9 cellular contexts compared by ENCODE assay signal in the genomic region with DNA sequence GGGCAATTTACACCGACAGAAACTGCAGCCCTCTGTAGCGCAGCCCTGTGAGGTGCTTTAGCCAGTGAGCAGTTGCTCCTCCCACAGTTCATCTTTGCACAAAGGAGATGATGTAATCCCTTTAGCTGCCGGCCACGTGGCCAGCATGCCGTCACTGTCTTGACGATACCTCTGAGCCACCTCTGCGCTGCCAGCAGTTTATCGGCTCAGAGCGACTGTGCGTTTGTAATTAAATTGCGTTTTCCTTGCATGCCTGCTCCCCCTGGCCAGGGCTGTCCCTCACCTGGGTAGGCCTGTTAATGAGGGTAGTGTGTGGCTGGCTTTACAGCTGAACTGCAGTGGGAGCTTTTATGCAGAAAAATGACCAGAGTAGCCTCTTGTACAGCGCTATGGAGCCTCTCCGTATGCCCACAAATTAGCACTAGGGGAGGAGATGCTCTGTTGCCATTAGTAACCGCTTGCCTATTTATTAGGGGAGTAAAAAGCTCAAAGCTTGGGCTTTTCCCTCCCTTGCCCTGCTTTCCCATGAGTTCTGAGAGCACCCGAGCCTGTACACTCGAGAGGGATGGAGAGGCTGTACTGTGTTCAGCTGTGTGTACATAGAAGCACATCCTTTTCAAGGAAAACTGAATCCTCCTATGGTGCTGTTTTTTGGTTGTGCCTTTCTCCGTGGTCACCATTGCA.
DNase-seq lines count a peak whose midpoint lies in the region; ATAC-seq, FAIRE-seq and TF ChIP-seq lines count a peak whose summit lies in the region.
"Had no signal": no experiment of that assay in that cellular context is flagged by ENCODE, and none has a peak within 500 bp of the region (broad histone marks: within the 10 kb centered on the region; RNA-seq: fewer than 3 reads in every experiment).

No MANE protein-coding gene starts in this region.

- in situ Hi-C loops in KBM-7 (cut with MboI; ENCODE audit: low pct_unique_long_range_greater_than_20kb, low sequenced_read_pairs): loop anchor here (25.0 kb wide), 1 partner anchor 263 kb away; no protein-coding TSS in a partner anchor

- H3K4me3 Mint-ChIP-seq in GM23338: no peak overlapping the region
- H3K4me3 Mint-ChIP-seq in memory B cell: peak overlapping the region; percentile 34

- peaks cover 98% of the 10 kb centered on the region for H3K79me2 ChIP-seq in GM23338 (replicated peaks; ENCODE audit: insufficient read depth)

- peaks cover 18% of the 10 kb centered on the region; the same call in 2 of the 3 replicates for H3K36me3 Mint-ChIP-seq in GM23338 (ENCODE audit: low read depth)
- peaks cover 6% of the 10 kb centered on the region for H3K36me3 Mint-ChIP-seq in memory B cell

- H3K27ac ChIP-seq in GM23338 (ENCODE audit: low read depth) (no peak overlapping the region), colonic mucosa (no peak overlapping the region), uterus (peak overlapping the region; percentile 65 to 79)
- H3K27ac ChIP-seq: parathyroid adenoma had no signal

- H3K9me3 ChIP-seq in colonic mucosa (no peaks in the 10 kb centered on the region), uterus (no peaks in the 10 kb centered on the region)

- no peak overlapping the region for H3K4me2 ChIP-seq in GM23338

- H3K27me3 Mint-ChIP-seq in GM23338 (ENCODE audit: insufficient read depth, low read depth, poor library complexity) (peaks cover 13% of the 10 kb centered on the region), memory B cell (no peaks in the 10 kb centered on the region)

- no peak overlapping the region for H3K4me3 ChIP-seq in GM23338
- H3K4me3 ChIP-seq in colonic mucosa: no peak overlapping the region
- H3K4me3 ChIP-seq in uterus: peak overlapping the region in 1 of 2 donors; percentile 12

- peaks cover 51% of the 10 kb centered on the region for H3K4me1 ChIP-seq in GM23338 (ENCODE audit: insufficient read depth)
- peaks cover 10% of the 10 kb centered on the region for H3K4me1 ChIP-seq in colonic mucosa
- peaks cover 0 to 4% of the 10 kb centered on the region in 2 donors for H3K4me1 ChIP-seq in uterus

- no peaks in the 10 kb centered on the region for H3F3A ChIP-seq in GM23338 (replicated peaks; ENCODE audit: low read depth)

- H3K9me2 ChIP-seq in GM23338 (ENCODE audit: insufficient read depth): peaks cover 7% of the 10 kb centered on the region; the same call in 1 of the 2 replicates

- H2AFZ ChIP-seq in GM23338: no peak overlapping the region
- H2AFZ ChIP-seq: parathyroid adenoma had no signal

- H3K9me3 Mint-ChIP-seq in GM23338 (0 out of 3 replicates have a peak, but pooled peaks cover 6% of the 10 kb centered on the region), memory B cell (no peaks in the 10 kb centered on the region)

- H3K9ac ChIP-seq in colonic mucosa (ENCODE audit: low read depth in 2 of 2, low read length in 2 of 2): no peak overlapping the region
- H3K9ac ChIP-seq: parathyroid adenoma had no signal

- peak overlapping the region; percentile 15; the same call in 1 of the 2 replicates for H3K27ac Mint-ChIP-seq in GM23338
- peak overlapping the region; percentile 89 for H3K27ac Mint-ChIP-seq in memory B cell

- intact Hi-C loops in colonic mucosa (cut with DNase I) (no loop called here), uterus (cut with DNase I; ENCODE audit: low total_unique reads) (no loop called here)

- TF ChIP-seq CTCF in GM23338 (conservative IDR thresholded peaks at IDR 0.05; ENCODE audit: low read depth in 2 of 2) (no peak), colonic mucosa (IDR thresholded peaks at IDR 0.05) (no peak), uterus (IDR thresholded peaks at IDR 0.05) (no peak), D721Med (IDR thresholded peaks at IDR 0.05; ENCODE audit: insufficient read depth, missing control alignments) (no peak)

- no peaks in the 10 kb centered on the region for H3K36me3 ChIP-seq in GM23338 (ENCODE audit: insufficient read depth)
- H3K36me3 ChIP-seq in colonic mucosa: no peaks in the 10 kb centered on the region
- H3K36me3 ChIP-seq in uterus: no peaks in the 10 kb centered on the region

- no peaks in the 10 kb centered on the region for H3K27me3 ChIP-seq in GM23338 (ENCODE audit: insufficient read depth)
- H3K27me3 ChIP-seq in colonic mucosa: no peaks in the 10 kb centered on the region
- no peaks in the 10 kb centered on the region for H3K27me3 ChIP-seq in uterus

- DNase-seq in GM23338 (ENCODE audit: low spot score) (peak; percentile 86), NCI-H2196 treated with DMSO at 0.1 percent for 48 hours (lab: John Stamatoyannopoulos, UW; ENCODE audit: unreplicated experiment) (peak; percentile 83), colonic mucosa (peak; percentile 51), memory B cell (ENCODE audit: low spot score in 2 of 2) (no peak), uterus (peak; percentile 79 to 87), H54 (ENCODE audit: insufficient read length, low spot score) (no peak), D721Med (ENCODE audit: insufficient read length, low spot score) (no peak), KBM-7 (no peak)

- TF ChIP-seq POLR2A in uterus (IDR thresholded peaks at IDR 0.05) (peak; percentile 9 to 50), H54 (IDR thresholded peaks at IDR 0.05; ENCODE audit: low read depth, low read length) (no peak)

- peaks cover 61% of the 10 kb centered on the region for H3K4me1 Mint-ChIP-seq in GM23338
- peaks cover 55% of the 10 kb centered on the region for H3K4me1 Mint-ChIP-seq in memory B cell

- peaks cover 25% of the 10 kb centered on the region; the same call in 1 of the 2 replicates for H4K20me1 ChIP-seq in GM23338 (replicated peaks; ENCODE audit: insufficient read depth)

- no peak for FAIRE-seq in H54 (lab: Jason Lieb, UNC)
- no peak for FAIRE-seq in D721Med (lab: Jason Lieb, UNC)

- ATAC-seq in GM23338: peak; percentile 81
- ATAC-seq in memory B cell (ENCODE audit: low read depth): peak; percentile 71

TF ChIP-seq in GM23338, 12 proteins besides CTCF, POLR2A, EP300 and RAD21:
- TF ChIP-seq CREB1 (CRISPR knock-in tag; IDR thresholded peaks at IDR 0.05; ENCODE audit: low read depth) (peak; percentile 42; the same call in 1 of the 2 replicates), NANOG (IDR thresholded peaks at IDR 0.05; ENCODE audit: borderline replicate concordance) (no peak)
TF ChIP-seq in GM23338: peak in this region for 1.

Comparison
In these comparisons a context has a peak if more than half of its experiments do, and no peak if none do; other contexts are left out.
1. DNase-seq: peak in GM23338 (single experiment), NCI-H2196 treated with DMSO at 0.1 percent for 48 hours (single experiment), colonic mucosa (single experiment) and uterus (2 of 2); none in memory B cell (0 of 2), H54 (single experiment), D721Med (single experiment) and KBM-7 (single experiment).
2. H3K27ac ChIP-seq: peak in uterus (2 of 2); none in GM23338 (single experiment) and colonic mucosa (single experiment).